1 cellular context compared by ENCODE assay signal in the genomic region with DNA sequence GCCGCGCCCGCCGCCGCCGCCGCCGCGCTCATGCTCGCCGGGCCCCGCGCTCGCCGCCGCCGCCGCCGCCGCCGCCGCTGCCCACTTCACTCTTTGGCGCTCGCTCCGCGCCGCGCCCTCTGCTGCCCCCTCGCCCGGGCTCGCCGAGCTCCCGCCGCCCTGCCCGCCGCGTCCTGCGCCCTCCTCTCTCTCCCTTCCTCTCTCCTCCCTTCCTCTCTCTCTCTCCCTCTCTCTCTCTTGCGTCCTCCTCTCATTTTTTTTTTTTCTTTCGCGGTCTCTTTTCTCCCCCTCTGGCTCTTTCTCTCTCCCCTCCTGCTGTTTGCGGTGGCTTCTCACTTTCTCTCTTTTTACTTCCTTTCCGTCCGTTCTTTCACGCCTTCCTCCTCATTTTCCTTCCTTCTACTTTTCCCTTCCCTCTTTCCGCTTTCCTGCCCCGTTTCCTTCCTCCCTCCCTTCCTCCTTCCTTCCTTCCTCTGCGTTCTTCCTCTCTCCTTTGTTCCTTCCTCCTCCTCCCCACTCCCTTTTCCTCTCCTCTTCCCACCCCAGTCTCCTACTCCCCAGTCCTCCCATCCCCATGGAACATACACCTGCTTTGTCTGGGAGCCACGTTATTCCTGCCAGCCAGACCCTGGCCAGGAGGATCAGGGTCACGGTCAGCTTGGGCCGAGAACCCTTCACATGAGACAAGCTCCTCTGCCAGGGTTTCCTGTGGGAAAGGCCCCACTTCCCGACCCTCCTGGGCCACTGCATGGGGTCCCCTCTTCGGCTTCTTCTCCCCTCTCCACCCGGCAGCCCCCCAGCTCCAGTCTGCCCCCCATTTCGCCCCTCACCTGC.
A peak's percentile ranks its signal among the peaks of the same experiment; 100 is the strongest.
TF ChIP-seq lines count a peak whose summit lies in the region.

No MANE protein-coding gene starts in this region.

TF ChIP-seq in GM12878, 131 proteins besides CTCF, POLR2A, EP300 and RAD21:
- TF ChIP-seq, protein P1, sequence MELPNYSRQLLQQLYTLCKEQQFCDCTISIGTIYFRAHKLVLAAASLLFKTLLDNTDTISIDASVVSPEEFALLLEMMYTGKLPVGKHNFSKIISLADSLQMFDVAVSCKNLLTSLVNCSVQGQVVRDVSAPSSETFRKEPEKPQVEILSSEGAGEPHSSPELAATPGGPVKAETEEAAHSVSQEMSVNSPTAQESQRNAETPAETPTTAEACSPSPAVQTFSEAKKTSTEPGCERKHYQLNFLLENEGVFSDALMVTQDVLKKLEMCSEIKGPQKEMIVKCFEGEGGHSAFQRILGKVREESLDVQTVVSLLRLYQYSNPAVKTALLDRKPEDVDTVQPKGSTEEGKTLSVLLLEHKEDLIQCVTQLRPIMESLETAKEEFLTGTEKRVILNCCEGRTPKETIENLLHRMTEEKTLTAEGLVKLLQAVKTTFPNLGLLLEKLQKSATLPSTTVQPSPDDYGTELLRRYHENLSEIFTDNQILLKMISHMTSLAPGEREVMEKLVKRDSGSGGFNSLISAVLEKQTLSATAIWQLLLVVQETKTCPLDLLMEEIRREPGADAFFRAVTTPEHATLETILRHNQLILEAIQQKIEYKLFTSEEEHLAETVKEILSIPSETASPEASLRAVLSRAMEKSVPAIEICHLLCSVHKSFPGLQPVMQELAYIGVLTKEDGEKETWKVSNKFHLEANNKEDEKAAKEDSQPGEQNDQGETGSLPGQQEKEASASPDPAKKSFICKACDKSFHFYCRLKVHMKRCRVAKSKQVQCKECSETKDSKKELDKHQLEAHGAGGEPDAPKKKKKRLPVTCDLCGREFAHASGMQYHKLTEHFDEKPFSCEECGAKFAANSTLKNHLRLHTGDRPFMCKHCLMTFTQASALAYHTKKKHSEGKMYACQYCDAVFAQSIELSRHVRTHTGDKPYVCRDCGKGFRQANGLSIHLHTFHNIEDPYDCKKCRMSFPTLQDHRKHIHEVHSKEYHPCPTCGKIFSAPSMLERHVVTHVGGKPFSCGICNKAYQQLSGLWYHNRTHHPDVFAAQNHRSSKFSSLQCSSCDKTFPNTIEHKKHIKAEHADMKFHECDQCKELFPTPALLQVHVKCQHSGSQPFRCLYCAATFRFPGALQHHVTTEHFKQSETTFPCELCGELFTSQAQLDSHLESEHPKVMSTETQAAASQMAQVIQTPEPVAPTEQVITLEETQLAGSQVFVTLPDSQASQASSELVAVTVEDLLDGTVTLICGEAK (IDR thresholded peaks at IDR 0.05; ENCODE audit: borderline replicate concordance): no peak
- TF ChIP-seq ASH2L (IDR thresholded peaks at IDR 0.05; ENCODE audit: borderline replicate concordance, low read depth) (no peak), EZH2 (IDR thresholded peaks at IDR 0.05; ENCODE audit: borderline replicate concordance, control insufficient read depth, low read depth, low read length) (peak; percentile 90; the same call in 1 of the 2 replicates)
- TF ChIP-seq, protein P2, sequence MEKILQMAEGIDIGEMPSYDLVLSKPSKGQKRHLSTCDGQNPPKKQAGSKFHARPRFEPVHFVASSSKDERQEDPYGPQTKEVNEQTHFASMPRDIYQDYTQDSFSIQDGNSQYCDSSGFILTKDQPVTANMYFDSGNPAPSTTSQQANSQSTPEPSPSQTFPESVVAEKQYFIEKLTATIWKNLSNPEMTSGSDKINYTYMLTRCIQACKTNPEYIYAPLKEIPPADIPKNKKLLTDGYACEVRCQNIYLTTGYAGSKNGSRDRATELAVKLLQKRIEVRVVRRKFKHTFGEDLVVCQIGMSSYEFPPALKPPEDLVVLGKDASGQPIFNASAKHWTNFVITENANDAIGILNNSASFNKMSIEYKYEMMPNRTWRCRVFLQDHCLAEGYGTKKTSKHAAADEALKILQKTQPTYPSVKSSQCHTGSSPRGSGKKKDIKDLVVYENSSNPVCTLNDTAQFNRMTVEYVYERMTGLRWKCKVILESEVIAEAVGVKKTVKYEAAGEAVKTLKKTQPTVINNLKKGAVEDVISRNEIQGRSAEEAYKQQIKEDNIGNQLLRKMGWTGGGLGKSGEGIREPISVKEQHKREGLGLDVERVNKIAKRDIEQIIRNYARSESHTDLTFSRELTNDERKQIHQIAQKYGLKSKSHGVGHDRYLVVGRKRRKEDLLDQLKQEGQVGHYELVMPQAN (conservative IDR thresholded peaks at IDR 0.05): no peak
